ENCODE assay signal across 24 cellular contexts in the genomic region with DNA sequence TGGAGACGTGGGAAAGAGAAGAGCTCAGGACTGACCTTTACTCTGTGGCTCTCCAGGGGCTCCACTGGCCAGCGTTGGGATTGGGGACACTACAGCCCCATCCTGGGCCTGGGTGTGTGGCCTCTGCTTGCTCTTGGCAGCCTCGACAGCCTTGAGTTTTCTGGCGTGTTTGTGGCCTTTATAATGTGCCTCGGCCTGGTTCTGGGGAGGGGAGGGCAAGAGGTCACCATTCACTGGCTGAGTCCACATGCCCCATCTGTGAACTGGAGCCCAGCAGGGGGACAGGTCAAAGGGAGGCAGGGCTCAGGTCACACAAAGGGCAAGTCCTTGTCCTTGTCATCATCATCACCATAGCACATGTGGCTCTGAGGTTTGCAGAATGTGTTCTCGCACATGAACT.
"Had no signal": no experiment of that assay in that cellular context is flagged by ENCODE, and none has a peak within 500 bp of the region (broad histone marks: within the 10 kb centered on the region; RNA-seq: fewer than 3 reads in every experiment).

No MANE protein-coding gene starts in this region.

- H3K4me3 ChIP-seq: psoas muscle, testis, transverse colon had no signal

- H3K9me3 ChIP-seq: psoas muscle, testis, transverse colon had no signal

- H3K4me1 ChIP-seq: parathyroid adenoma, psoas muscle, transverse colon had no signal

- H2AFZ ChIP-seq: parathyroid adenoma had no signal

- H3K36me3 ChIP-seq: transverse colon, WERI-Rb-1 had no signal

- DNase-seq: activated CD4-positive, alpha-beta memory T cell treated with anti-CD3 and anti-CD28 coated beads, Interleukin-2, amount 10 ng/mL, durations not matched to agents 7 days and 5 days; activated CD4-positive, alpha-beta T cell treated with anti-CD3 and anti-CD28 coated beads, Interleukin-2, amount 10 ng/mL, durations not matched to agents 24 days and 14 days; activated gamma-delta T cell treated with Interleukin-2 at 50 U/mL for 16 hours; activated naive CD4-positive, alpha-beta T cell treated with anti-CD3 and anti-CD28 coated beads, Interleukin-2, amount 50 U/mL, for 16 hours; activated T-cell treated with anti-CD3 and anti-CD28 coated beads, Interleukin-2, amount 50 U/mL, for 4 hours; amniotic stem cell; central memory CD4-positive, alpha-beta T cell; foreskin fibroblast; kidney glomerular epithelial cell; midbrain; naive thymus-derived CD4-positive, alpha-beta T cell; nucleus accumbens; stimulated activated CD4-positive, alpha-beta T cell treated with anti-CD3 and anti-CD28 coated beads, Interleukin-2, amount 100 ng/mL, for 48 hours; stimulated activated naive CD4-positive, alpha-beta T cell treated with Interleukin-2 at 50 U/mL for 16 hours; SW 1271; T1000; testis; transverse colon; WERI-Rb-1 had no signal

- ATAC-seq: activated CD4-positive, CD25-positive, alpha-beta regulatory T cell treated with anti-CD3 and anti-CD28 coated beads, Interleukin-2, amount 50 U/mL, for 24 hours; activated T-cell treated with anti-CD3 and anti-CD28 coated beads, Interleukin-2, amount 50 U/mL, for 4 hours; activated T-helper 17 cell treated with anti-CD3 and anti-CD28 coated beads, Interleukin-2, amount 50 U/mL, for 72 hours; esophagus mucosa; naive thymus-derived CD4-positive, alpha-beta T cell had no signal

- H3K27ac ChIP-seq: parathyroid adenoma, testis, transverse colon, WERI-Rb-1 had no signal

- H3K27me3 ChIP-seq: testis, transverse colon had no signal

- H3K79me2 ChIP-seq: parathyroid adenoma had no signal
